Comparison of ENCODE assay signal across 10 cellular contexts in the genomic region with DNA sequence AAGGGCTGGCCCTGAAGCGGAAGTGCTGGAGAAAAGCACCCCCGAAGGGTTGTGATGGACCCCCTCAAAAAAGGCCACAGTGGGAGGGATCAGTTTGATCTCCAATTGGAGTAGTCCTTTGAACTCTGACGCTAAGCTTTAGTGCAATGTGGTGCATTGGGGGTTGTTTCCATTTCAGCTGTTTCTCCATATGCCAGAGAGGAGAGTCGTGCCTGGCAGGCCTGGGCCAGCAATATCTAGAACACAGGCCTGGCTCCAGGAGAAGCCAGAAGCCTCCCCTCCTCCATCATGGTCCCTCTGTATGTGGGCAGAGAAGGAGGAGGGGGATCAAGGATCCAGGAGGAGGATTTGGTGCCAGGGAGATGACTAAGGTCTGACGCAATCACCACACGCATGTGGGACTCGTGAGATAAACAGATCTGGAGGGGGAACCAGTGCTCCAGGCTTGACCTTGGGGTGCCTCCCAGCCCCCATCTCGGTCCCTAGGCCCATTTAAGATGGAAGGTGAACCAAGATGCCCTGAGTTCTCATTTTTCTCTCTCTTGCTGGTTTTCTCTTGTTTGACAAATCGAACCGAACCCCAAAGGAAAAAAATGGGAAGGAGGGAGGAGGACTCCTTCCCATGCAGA.
A peak's percentile ranks its signal among the peaks of the same experiment; 100 is the strongest.
DNase-seq lines count a peak whose midpoint lies in the region; ATAC-seq, FAIRE-seq and TF ChIP-seq lines count a peak whose summit lies in the region.
"Had no signal": no experiment of that assay in that cellular context is flagged by ENCODE, and none has a peak within 500 bp of the region (broad histone marks: within the 10 kb centered on the region; RNA-seq: fewer than 3 reads in every experiment).

No MANE protein-coding gene starts in this region.

- H3K9me1 ChIP-seq in IMR-90 (ENCODE audit: insufficient read depth, low read length) = peaks cover 12% of the 10 kb centered on the region

- no peak for TF ChIP-seq POLR2A in IMR-90 (IDR thresholded peaks at IDR 0.05; ENCODE audit: low read depth, low read length)
- TF ChIP-seq POLR2A in GM12878 (IDR thresholded peaks at IDR 0.05; ENCODE audit: low read depth, low read length) = no peak

- H3K23ac ChIP-seq in IMR-90 (ENCODE audit: low read depth, low read length) = 0 out of 2 replicates have a peak overlapping the region, but pooled peaks have one; percentile 38

- H2BK20ac ChIP-seq in IMR-90 (ENCODE audit: low read depth, low read length) = peak overlapping the region; percentile 79

- in situ Hi-C loops in IMR-90 (cut with MboI; ENCODE audit: low sequenced_read_pairs) (no loop called here), GM12878 (cut with MboI) (no loop called here)

- H3K27me3 ChIP-seq in ACC112 (ENCODE audit: insufficient read depth, low read length) (no peaks in the 10 kb centered on the region), IMR-90 (ENCODE audit: control insufficient read depth, insufficient read depth, low read length) (no peaks in the 10 kb centered on the region), GM12878 (replicated peaks in 1 of 2; ENCODE audit: control insufficient read depth in 2 of 2, insufficient read depth in 2 of 2, low read length in 1 of 2) (no peaks in the 10 kb centered on the region)

- no peak overlapping the region for H3K56ac ChIP-seq in IMR-90 (ENCODE audit: extremely low read depth, insufficient read depth, low read length)

- H3K4me2 ChIP-seq in IMR-90 (ENCODE audit: low read depth, low read length) (no peak overlapping the region), GM12878 (ENCODE audit: control insufficient read depth, insufficient read depth) (peak overlapping the region; percentile 78)

- dilution Hi-C loops in IMR-90 (cut with HindIII; ENCODE audit: low sequenced_read_pairs, unreplicated experiment) = no loop called here

- H2AFZ ChIP-seq in ACC112 (ENCODE audit: low read length, unreplicated experiment) (peak overlapping the region; percentile 19), IMR-90 (replicated peaks; ENCODE audit: low read length, poor library complexity) (peak overlapping the region; percentile 29), GM12878 (ENCODE audit: control insufficient read depth, low read depth, low read length) (no peak overlapping the region; the same call in 1 of the 2 replicates)

- H3K4ac ChIP-seq in IMR-90 (ENCODE audit: low read depth, low read length) = peak overlapping the region; percentile 72

- peak overlapping the region; percentile 16 for H2BK5ac ChIP-seq in IMR-90 (ENCODE audit: low read depth, low read length, poor library complexity, severe bottlenecking)

- H3K27ac ChIP-seq in ACC112 (ENCODE audit: low read depth, low read length) (peak overlapping the region; percentile 54), IMR-90 (ENCODE audit: insufficient read depth, low read length) (peak overlapping the region; percentile 31; the same call in 1 of the 2 replicates), GM12878 (ENCODE audit: control insufficient read depth, insufficient read depth) (peak overlapping the region; percentile 67)

- FAIRE-seq in GM12878 (lab: Jason Lieb, UNC) = no peak
- FAIRE-seq: islet of Langerhans had no signal

- TF ChIP-seq EP300 in GM12878 (IDR thresholded peaks at IDR 0.05; ENCODE audit: borderline replicate concordance in 1 of 2, control insufficient read depth in 1 of 2, low read depth in 2 of 2, low read length in 2 of 2) = no peak

- H4K20me1 ChIP-seq in IMR-90 (ENCODE audit: insufficient read depth, low read length) (no peaks in the 10 kb centered on the region), GM12878 (ENCODE audit: control insufficient read depth, insufficient read depth) (no peaks in the 10 kb centered on the region)

- 34% methylated on average over 3 of the region's 10 CpGs; no CpG with 5 or more reads in 1 of the 2 experiments for WGBS in IMR-90 (ENCODE audit: extremely low coverage in 2 of 2, insufficient read length in 1 of 2), 2 experiments
- 87% methylated on average over 10 of the region's 10 CpGs for WGBS in GM12878 (ENCODE audit: insufficient coverage, insufficient replicate concordance, low lambda C conversion rate, missing lambda C conversion rate)

- intact Hi-C loops in IMR-90 (cut with micrococcal nuclease) (no loop called here), GM12878 (cut with micrococcal nuclease; ENCODE audit: unreplicated experiment) (no loop called here)

- no peaks in the 10 kb centered on the region for H3K36me3 ChIP-seq in ACC112 (ENCODE audit: insufficient read depth, low read length)
- no peaks in the 10 kb centered on the region for H3K36me3 ChIP-seq in IMR-90 (ENCODE audit: control insufficient read depth, insufficient read depth, low read length)
- no peaks in the 10 kb centered on the region for H3K36me3 ChIP-seq in GM12878 (ENCODE audit: control insufficient read depth in 2 of 2, insufficient read depth in 2 of 2, low read length in 1 of 2)

- H2BK15ac ChIP-seq in IMR-90 (ENCODE audit: low read depth, low read length) = peak overlapping the region; percentile 54; the same call in 1 of the 3 replicates

- H3K4me1 ChIP-seq in ACC112 (ENCODE audit: control insufficient read depth, insufficient read depth, low read length, unreplicated experiment) (peaks cover 32% of the 10 kb centered on the region), IMR-90 (ENCODE audit: control insufficient read depth, insufficient read depth, low read length) (peaks cover 19% of the 10 kb centered on the region), GM12878 (ENCODE audit: control insufficient read depth, insufficient read depth, low read length) (peaks cover 24% of the 10 kb centered on the region)

- H2AK5ac ChIP-seq in IMR-90 (ENCODE audit: low read depth, low read length) = peak overlapping the region; percentile 99

- no peaks in the 10 kb centered on the region for H3K79me1 ChIP-seq in IMR-90 (ENCODE audit: low read depth in 1 of 2, low read length in 2 of 2)

- 0 out of 2 replicates have a peak overlapping the region, but pooled peaks have one; percentile 9 for H4K5ac ChIP-seq in IMR-90 (ENCODE audit: low read depth, low read length)

- POLR2A ChIA-PET in IMR-90 (lab: Charles Lee; ENCODE audit: unreplicated experiment) (no interaction called here), GM12878 (lab: Charles Lee) (interaction anchor here (0.7 to 1.8 kb wide), 4 partner anchors 8 to 762 kb away, joined by 3 to 8 read pairs (median 4); no protein-coding TSS in a partner anchor)

- CTCF ChIA-PET in IMR-90 (lab: Yijun Ruan, JAX) = no interaction called here
- CTCF ChIA-PET in GM12878 (lab: Yijun Ruan, JAX) = interaction anchor here (0.7 to 4.1 kb wide), 8 partner anchors 8 to 165 kb away, joined by 3 to 19 read pairs (median 4); no protein-coding TSS in a partner anchor

- TF ChIP-seq CTCF in IMR-90 (conservative IDR thresholded peaks at IDR 0.05; ENCODE audit: low read depth, low read length) (no peak), GM12878 (IDR thresholded peaks at IDR 0.05 in 2 of 3, conservative IDR thresholded peaks at IDR 0.05 in 1 of 3; ENCODE audit: control insufficient read depth in 2 of 3, extremely low read depth in 1 of 3, insufficient read depth in 1 of 3, low read depth in 3 of 3, low read length in 3 of 3) (no peak)

- peak; percentile 50 for ATAC-seq in IMR-90 (ENCODE audit: low read depth)
- ATAC-seq in GM12878 = no peak
- no peak for ATAC-seq in HG03039 (IDR thresholded peaks at IDR 0.05; ENCODE audit: unreplicated experiment)
- no peak for ATAC-seq in HG03108 (IDR thresholded peaks at IDR 0.05; ENCODE audit: unreplicated experiment)

- BruUV-seq in IMR-90 (replicated peaks; lab: Mats Ljungman, UMichigan) (no TSS peak), GM12878 (replicated peaks; lab: Mats Ljungman, UMichigan) (no TSS peak)

- H4K91ac ChIP-seq in IMR-90 (ENCODE audit: insufficient read depth, low read depth, low read length) = peak overlapping the region; percentile 54

- H3K9me3 ChIP-seq in IMR-90 (ENCODE audit: control insufficient read depth, insufficient read depth, low read length) (no peaks in the 10 kb centered on the region), GM12878 (replicated peaks; ENCODE audit: control insufficient read depth, insufficient read depth, low read length) (no peaks in the 10 kb centered on the region; the same call in none of the 3 replicates)

- H3K79me2 ChIP-seq in ACC112 (ENCODE audit: control insufficient read depth, insufficient read depth, low read length, unreplicated experiment) = no peaks in the 10 kb centered on the region
- H3K79me2 ChIP-seq in GM12878 (ENCODE audit: control insufficient read depth, insufficient read depth, low read length) = no peaks in the 10 kb centered on the region

- DNase-seq in IMR-90 (peak; percentile 89), GM12878 (ENCODE audit: low read depth, low spot score) (no peak), medulla oblongata (ENCODE audit: extremely low spot score) (peak; percentile 27), NCI-H2196 treated with DMSO at 0.1 percent for 48 hours (lab: John Stamatoyannopoulos, UW; ENCODE audit: unreplicated experiment) (no peak), NCI-H2081 (lab: John Stamatoyannopoulos, UW) (no peak)
- DNase-seq: DND-41 had no signal

- H3K4me3 ChIP-seq in ACC112 (ENCODE audit: low read depth, low read length) (no peak overlapping the region), IMR-90 (ENCODE audit: insufficient read depth, low read depth, low read length) (no peak overlapping the region), GM12878 (no peak overlapping the region)

- peak overlapping the region; percentile 11 to 55; a peak in 2 of 4 replicates for H4K8ac ChIP-seq in IMR-90 (ENCODE audit: low read depth in 2 of 2, low read length in 2 of 2)

- H2BK120ac ChIP-seq in IMR-90 (ENCODE audit: low read depth, low read length) = peak overlapping the region; percentile 89

- RAD21 ChIA-PET in GM12878 (lab: Charles Lee; ENCODE audit: unreplicated experiment) = interaction anchor here (0.8 to 3.1 kb wide), 12 partner anchors 9 to 892 kb away, joined by 3 to 21 read pairs (median 6); no protein-coding TSS in a partner anchor

- SMC1A ChIA-PET in GM12878 (lab: Charles Lee; ENCODE audit: uncharacterized antibody, unreplicated experiment) = interaction anchor here (0.9 to 4.3 kb wide), 13 partner anchors 8 to 858 kb away, joined by 3 to 39 read pairs (median 6); no protein-coding TSS in a partner anchor

- H3K14ac ChIP-seq in IMR-90 (replicated peaks; ENCODE audit: low read depth, low read length) = peak overlapping the region; percentile 80

- H2AK9ac ChIP-seq in IMR-90 (replicated peaks; ENCODE audit: low read depth, low read length, poor library complexity) = peak overlapping the region; percentile 12

- H3K18ac ChIP-seq in IMR-90 (ENCODE audit: low read depth, low read length) = peak overlapping the region; percentile 65

- no peak overlapping the region for H3K9ac ChIP-seq in IMR-90 (ENCODE audit: low read depth, low read length)
- H3K9ac ChIP-seq in GM12878 (ENCODE audit: control insufficient read depth, insufficient read depth, low read length) = no peak overlapping the region

- TF ChIP-seq RAD21 in IMR-90 (IDR thresholded peaks at IDR 0.05; ENCODE audit: low read length) (no peak), GM12878 (IDR thresholded peaks at IDR 0.05; ENCODE audit: insufficient read depth, low read depth, low read length) (no peak)

TF ChIP-seq in IMR-90, 13 proteins besides CTCF, POLR2A, EP300 and RAD21 (continues in another document):
- TF ChIP-seq CHD1 (IDR thresholded peaks at IDR 0.05; ENCODE audit: low read depth, low read length) (no peak), FOS (IDR thresholded peaks at IDR 0.05; ENCODE audit: low read depth, low read length) (peak; percentile 60)

TF ChIP-seq in GM12878, 131 proteins besides CTCF, POLR2A, EP300 and RAD21 (continues in another document):
- 0 out of 2 replicates have a peak, but pooled peaks have one; percentile 13 for TF ChIP-seq CHD2 (IDR thresholded peaks at IDR 0.05; ENCODE audit: borderline replicate concordance, low read depth, low read length)

Comparison
In these comparisons a context has a peak if more than half of its experiments do, and no peak if none do; other contexts are left out.
1. DNase-seq: peak in IMR-90 (single experiment) and medulla oblongata (single experiment); none in GM12878 (single experiment), NCI-H2196 treated with DMSO at 0.1 percent for 48 hours (single experiment) and NCI-H2081 (0 of 2).
2. Peak in every context shown above with its lines, with median percentiles within 50 percentile points of each other: H3K27ac ChIP-seq.